ENCODE assay signal across 37 cellular contexts in genomic region chr20:25003002-25003401, GRCh38. TPM values are rescaled to one million over a fixed set of nuclear protein-coding genes. Genes with fewer than 3 reads are reported as not detected.
"Had no signal": no experiment of that assay in that cellular context is flagged by ENCODE, and none has a peak within 500 bp of the region (broad histone marks: within the 10 kb centered on the region; RNA-seq: fewer than 3 reads in every experiment).

No MANE protein-coding gene starts in this region.

- H3K27ac Mint-ChIP-seq: activated CD4-positive, alpha-beta memory T cell treated with anti-CD3 and anti-CD28 coated beads for 36 hours; activated CD4-positive, alpha-beta T cell treated with anti-CD3 and anti-CD28 coated beads for 36 hours; activated CD4-positive, alpha-beta T cell treated with anti-CD3 and anti-CD28 coated beads, Interleukin-2, amount 10 ng/mL, durations not matched to agents 24 days and 14 days; activated CD8-positive, alpha-beta memory T cell treated with anti-CD3 and anti-CD28 coated beads, Interleukin-2, amount 10 ng/mL, durations not matched to agents 7 days and 5 days; activated CD8-positive, alpha-beta T cell treated with anti-CD3 and anti-CD28 coated beads, Interleukin-2, amount 10 ng/mL, durations not matched to agents 7 days and 5 days; activated naive CD8-positive, alpha-beta T cell; activated T-helper 17 cell treated with anti-CD3 and anti-CD28 coated beads, Interleukin-2, amount 50 U/mL, for 72 hours; dendritic cell treated with granulocyte-macrophage colony-stimulating factor and Interleukin-4, amounts not matched to agents 40 ng/mL and 50 ng/mL, for 4 days; endodermal cell; T-helper 17 cell; T-helper 2 cell treated with Interferon-gamma antibody and Interleukin-4, amounts not matched to agents 5 μg/mL and 100 μg/mL, for 36 hours had no signal

- H3K4me3 Mint-ChIP-seq: activated CD4-positive, alpha-beta memory T cell treated with anti-CD3 and anti-CD28 coated beads for 36 hours; activated CD4-positive, alpha-beta T cell treated with anti-CD3 and anti-CD28 coated beads for 36 hours; activated CD4-positive, alpha-beta T cell treated with anti-CD3 and anti-CD28 coated beads, Interleukin-2, amount 10 ng/mL, durations not matched to agents 24 days and 14 days; activated CD8-positive, alpha-beta memory T cell treated with anti-CD3 and anti-CD28 coated beads, Interleukin-2, amount 10 ng/mL, durations not matched to agents 7 days and 5 days; activated CD8-positive, alpha-beta T cell treated with anti-CD3 and anti-CD28 coated beads, Interleukin-2, amount 10 ng/mL, durations not matched to agents 7 days and 5 days; activated naive CD8-positive, alpha-beta T cell; activated T-helper 17 cell treated with anti-CD3 and anti-CD28 coated beads, Interleukin-2, amount 50 U/mL, for 72 hours; dendritic cell treated with granulocyte-macrophage colony-stimulating factor and Interleukin-4, amounts not matched to agents 40 ng/mL and 50 ng/mL, for 4 days; endodermal cell; T-helper 17 cell; T-helper 2 cell treated with Interferon-gamma antibody and Interleukin-4, amounts not matched to agents 5 μg/mL and 100 μg/mL, for 36 hours had no signal

- H3K27me3 ChIP-seq: adrenal gland, body of pancreas, dorsolateral prefrontal cortex, gastroesophageal sphincter, heart right ventricle, hepatocyte had no signal

- H3K9me3 Mint-ChIP-seq: activated CD4-positive, alpha-beta memory T cell treated with anti-CD3 and anti-CD28 coated beads for 36 hours; activated CD4-positive, alpha-beta T cell treated with anti-CD3 and anti-CD28 coated beads, Interleukin-2, amount 10 ng/mL, durations not matched to agents 24 days and 14 days; activated T-helper 17 cell treated with anti-CD3 and anti-CD28 coated beads, Interleukin-2, amount 50 U/mL, for 72 hours; T-helper 2 cell treated with Interferon-gamma antibody and Interleukin-4, amounts not matched to agents 5 μg/mL and 100 μg/mL, for 36 hours had no signal

- H3K4me3 ChIP-seq: adrenal gland, body of pancreas, coronary artery, dorsolateral prefrontal cortex, gastroesophageal sphincter, heart right ventricle, hepatocyte had no signal

- H2AFZ ChIP-seq: hepatocyte had no signal

- H3K27me3 Mint-ChIP-seq: activated CD4-positive, alpha-beta memory T cell treated with anti-CD3 and anti-CD28 coated beads for 36 hours; activated CD4-positive, alpha-beta T cell treated with anti-CD3 and anti-CD28 coated beads for 36 hours; activated naive CD8-positive, alpha-beta T cell; activated T-helper 17 cell treated with anti-CD3 and anti-CD28 coated beads, Interleukin-2, amount 50 U/mL, for 72 hours; T-helper 17 cell had no signal

- H3K9me3 ChIP-seq: adrenal gland, body of pancreas, gastroesophageal sphincter had no signal

- ATAC-seq: activated CD4-positive, alpha-beta T cell treated with anti-CD3 and anti-CD28 coated beads for 36 hours; activated CD8-positive, alpha-beta memory T cell treated with anti-CD3 and anti-CD28 coated beads, Interleukin-2, amount 10 ng/mL, durations not matched to agents 7 days and 5 days; activated CD8-positive, alpha-beta T cell treated with anti-CD3 and anti-CD28 coated beads, Interleukin-2, amount 10 ng/mL, durations not matched to agents 7 days and 5 days; activated T-helper 17 cell treated with anti-CD3 and anti-CD28 coated beads, Interleukin-2, amount 50 U/mL, for 72 hours; body of pancreas; esophagus mucosa; gastroesophageal sphincter; heart right ventricle; T-helper 17 cell had no signal

- H3K79me2 ChIP-seq: hepatocyte had no signal

- H3K27ac ChIP-seq: adrenal gland, body of pancreas, coronary artery, dorsolateral prefrontal cortex, heart right ventricle, hepatocyte, WERI-Rb-1 had no signal

- H3K4me1 Mint-ChIP-seq: activated CD8-positive, alpha-beta memory T cell treated with anti-CD3 and anti-CD28 coated beads, Interleukin-2, amount 10 ng/mL, durations not matched to agents 7 days and 5 days; activated T-helper 17 cell treated with anti-CD3 and anti-CD28 coated beads, Interleukin-2, amount 50 U/mL, for 72 hours; endodermal cell had no signal

- H3K36me3 ChIP-seq: WERI-Rb-1 had no signal

- DNase-seq: activated CD4-positive, alpha-beta memory T cell treated with anti-CD3 and anti-CD28 coated beads for 36 hours; activated CD4-positive, alpha-beta T cell treated with anti-CD3 and anti-CD28 coated beads for 36 hours; activated CD4-positive, alpha-beta T cell treated with anti-CD3 and anti-CD28 coated beads, Interleukin-2, amount 10 ng/mL, durations not matched to agents 24 days and 14 days; activated CD4-positive, CD25-positive, alpha-beta regulatory T cell; activated CD4-positive, CD25-positive, alpha-beta regulatory T cell treated with anti-CD3 and anti-CD28 coated beads, Interleukin-2, amount 50 U/mL, for 72 hours; activated CD8-positive, alpha-beta memory T cell treated with anti-CD3 and anti-CD28 coated beads, Interleukin-2, amount 10 ng/mL, durations not matched to agents 7 days and 5 days; activated CD8-positive, alpha-beta memory T cell treated with anti-CD3 and anti-CD28 coated beads, Interleukin-2, amount 50 U/mL, for 4 hours; activated CD8-positive, alpha-beta T cell treated with anti-CD3 and anti-CD28 coated beads, Interleukin-2, amount 10 ng/mL, durations not matched to agents 7 days and 5 days; activated effector memory CD4-positive, alpha-beta T cell treated with Interleukin-2 at 50 U/mL for 16 hours; activated gamma-delta T cell treated with Interleukin-2 at 50 U/mL for 16 hours; activated naive CD4-positive, alpha-beta T cell treated with anti-CD3 and anti-CD28 coated beads, Interleukin-2, amount 50 U/mL, for 16 hours; activated naive CD4-positive, alpha-beta T cell treated with Interleukin-2 at 50 U/mL for 16 hours; activated T-cell treated with anti-CD3 and anti-CD28 coated beads, Interleukin-2, amount 50 U/mL, for 1 hour; adrenal gland; amygdala; aorta; caudate nucleus; cerebellar nuclear complex; dorsolateral prefrontal cortex; effector memory CD4-positive, alpha-beta T cell; endodermal cell; foreskin melanocyte; heart right ventricle; T-helper 17 cell; T1000; WERI-Rb-1 had no signal

- H3K4me2 ChIP-seq: hepatocyte had no signal

RNA-seq across cellular contexts. Expression of gene CST7, which starts 53.9 kb away (rescaled TPM):
- total RNA-seq: endodermal cell, epithelial cell of proximal tubule, glomerular endothelial cell, hepatocyte had no signal
- polyA plus RNA-seq: hepatocyte had no signal
